ENCODE assay signal across 17 cellular contexts in genomic region chr6:74510878-74511277, GRCh38.
"Had no signal": no experiment of that assay in that cellular context is flagged by ENCODE, and none has a peak within 500 bp of the region (broad histone marks: within the 10 kb centered on the region; RNA-seq: fewer than 3 reads in every experiment).

No MANE protein-coding gene starts in this region.

- H3K36me3 ChIP-seq: cardiac muscle cell, esophagus squamous epithelium, pancreas, sigmoid colon, thoracic aorta had no signal

- H3K4me3 Mint-ChIP-seq: activated CD4-positive, alpha-beta T cell treated with anti-CD3 and anti-CD28 coated beads, Interleukin-2, amount 10 ng/mL, durations not matched to agents 7 days and 5 days; activated naive CD8-positive, alpha-beta T cell treated with anti-CD3 and anti-CD28 coated beads for 36 hours; memory B cell; naive thymus-derived CD4-positive, alpha-beta T cell; stimulated activated effector memory CD8-positive, alpha-beta T cell treated with anti-CD3 and anti-CD28 coated beads, Interleukin-12 subunit alpha, Interleukin-12 subunit beta, amount 100 ng/mL, for 72 hours; T-cell had no signal

- H3K79me2 ChIP-seq: hepatocyte had no signal

- H3K4me2 ChIP-seq: hepatocyte had no signal

- H3K27me3 Mint-ChIP-seq: activated CD4-positive, alpha-beta T cell treated with anti-CD3 and anti-CD28 coated beads, Interleukin-2, amount 10 ng/mL, durations not matched to agents 7 days and 5 days; activated naive CD8-positive, alpha-beta T cell treated with anti-CD3 and anti-CD28 coated beads for 36 hours; memory B cell; naive thymus-derived CD4-positive, alpha-beta T cell; T-cell had no signal

- H3K4me1 Mint-ChIP-seq: activated CD4-positive, alpha-beta T cell treated with anti-CD3 and anti-CD28 coated beads, Interleukin-2, amount 10 ng/mL, durations not matched to agents 7 days and 5 days; activated naive CD8-positive, alpha-beta T cell treated with anti-CD3 and anti-CD28 coated beads for 36 hours; memory B cell; naive thymus-derived CD4-positive, alpha-beta T cell; stimulated activated effector memory CD8-positive, alpha-beta T cell treated with anti-CD3 and anti-CD28 coated beads, Interleukin-12 subunit alpha, Interleukin-12 subunit beta, amount 100 ng/mL, for 72 hours; T-cell had no signal

- H3K4me3 ChIP-seq: cardiac muscle cell, esophagus squamous epithelium, hepatocyte, mucosa of descending colon, pancreas, sigmoid colon, thoracic aorta had no signal

- H3K27ac ChIP-seq: cardiac muscle cell, esophagus squamous epithelium, hepatocyte, pancreas, sigmoid colon, thoracic aorta had no signal

- H2AFZ ChIP-seq: hepatocyte had no signal

- H3K27me3 ChIP-seq: cardiac muscle cell, esophagus squamous epithelium, hepatocyte, pancreas, sigmoid colon had no signal

- H3K27ac Mint-ChIP-seq: activated CD4-positive, alpha-beta T cell treated with anti-CD3 and anti-CD28 coated beads, Interleukin-2, amount 10 ng/mL, durations not matched to agents 7 days and 5 days; activated naive CD8-positive, alpha-beta T cell treated with anti-CD3 and anti-CD28 coated beads for 36 hours; memory B cell; naive thymus-derived CD4-positive, alpha-beta T cell; stimulated activated effector memory CD8-positive, alpha-beta T cell treated with anti-CD3 and anti-CD28 coated beads, Interleukin-12 subunit alpha, Interleukin-12 subunit beta, amount 100 ng/mL, for 72 hours; T-cell had no signal

- H3K36me3 Mint-ChIP-seq: activated naive CD8-positive, alpha-beta T cell treated with anti-CD3 and anti-CD28 coated beads for 36 hours; memory B cell; naive thymus-derived CD4-positive, alpha-beta T cell; stimulated activated effector memory CD8-positive, alpha-beta T cell treated with anti-CD3 and anti-CD28 coated beads, Interleukin-12 subunit alpha, Interleukin-12 subunit beta, amount 100 ng/mL, for 72 hours; T-cell had no signal

- H3K4me1 ChIP-seq: esophagus squamous epithelium, pancreas, sigmoid colon had no signal

- H3K9me3 ChIP-seq: pancreas had no signal

- DNase-seq: activated CD4-positive, alpha-beta T cell treated with anti-CD3 and anti-CD28 coated beads, Interleukin-2, amount 10 ng/mL, durations not matched to agents 7 days and 5 days; activated CD8-positive, alpha-beta memory T cell treated with anti-CD3 and anti-CD28 coated beads, Interleukin-2, amount 50 U/mL, for 48 hours; activated naive CD8-positive, alpha-beta T cell treated with anti-CD3 and anti-CD28 coated beads for 36 hours; anterior cingulate cortex; esophagus squamous epithelium; mucosa of descending colon; naive thymus-derived CD4-positive, alpha-beta T cell; pancreas; sigmoid colon; stimulated activated CD4-positive, alpha-beta T cell treated with anti-CD3 and anti-CD28 coated beads, Interleukin-2, amount 100 ng/mL, for 24 hours; T-cell; T-helper 9 cell had no signal
